In genomic region chr5:171365351-171365750, GRCh38 we compare ENCODE assay signal across 13 cellular contexts. TPM values are rescaled to one million over a fixed set of nuclear protein-coding genes. Genes with fewer than 3 reads are reported as not detected.
DNase-seq lines count a peak whose midpoint lies in the region; ATAC-seq and TF ChIP-seq lines count a peak whose summit lies in the region.
"Had no signal": no experiment of that assay in that cellular context is flagged by ENCODE, and none has a peak within 500 bp of the region (broad histone marks: within the 10 kb centered on the region; RNA-seq: fewer than 3 reads in every experiment).

No MANE protein-coding gene starts in this region.

- intact Hi-C loops in left ventricle myocardium superior (cut with micrococcal nuclease), result no loop called here

- no peak for TF ChIP-seq POLR2A in NB4 (IDR thresholded peaks at IDR 0.05; ENCODE audit: extremely low read depth, insufficient read length)

- peak; percentile 51 for TF ChIP-seq CTCF in cardiac muscle cell (IDR thresholded peaks at IDR 0.05; ENCODE audit: low read depth, low read length)
- TF ChIP-seq CTCF in NB4 (IDR thresholded peaks at IDR 0.05; ENCODE audit: low read depth, low read length), result peak; percentile 59
- TF ChIP-seq CTCF in choroid plexus epithelial cell (conservative IDR thresholded peaks at IDR 0.05; ENCODE audit: low read depth, low read length), result peak; percentile 73
- TF ChIP-seq CTCF in retinal pigment epithelial cell (conservative IDR thresholded peaks at IDR 0.05; ENCODE audit: low read depth, low read length), result peak; percentile 64

- DNase-seq in cardiac muscle cell (ENCODE audit: low read depth in 1 of 2, low spot score in 1 of 2) (peak; percentile 36 to 59), left ventricle myocardium superior (no peak), NB4 (ENCODE audit: low read depth) (peak; percentile 53), choroid plexus epithelial cell (ENCODE audit: low read depth) (peak; percentile 67), retinal pigment epithelial cell (ENCODE audit: low read depth) (no peak), AG08395 (ENCODE audit: low spot score) (no peak)
- DNase-seq: NCI-H526 treated with DMSO at 0.1 percent for 48 hours had no signal

- H3K9me3 ChIP-seq in cardiac muscle cell (ENCODE audit: low read depth), result no peaks in the 10 kb centered on the region

- no peak overlapping the region for H3K27ac ChIP-seq in cardiac muscle cell
- H3K27ac ChIP-seq: C4-2B had no signal

- ATAC-seq in left ventricle myocardium superior (no peak), HG03097 (IDR thresholded peaks at IDR 0.05; ENCODE audit: low FRiP score, unreplicated experiment) (no peak), GM18907 (IDR thresholded peaks at IDR 0.05; ENCODE audit: unreplicated experiment) (no peak)

- H3K4me3 ChIP-seq in cardiac muscle cell, result no peak overlapping the region
- no peak overlapping the region for H3K4me3 ChIP-seq in NB4 (ENCODE audit: low read depth, low read length)
- H3K4me3 ChIP-seq in choroid plexus epithelial cell (ENCODE audit: low read depth, low read length), result no peak overlapping the region
- no peak overlapping the region for H3K4me3 ChIP-seq in retinal pigment epithelial cell (ENCODE audit: low read length)

- no peaks in the 10 kb centered on the region for H3K4me1 ChIP-seq in cardiac muscle cell (ENCODE audit: low read depth)

- H3K36me3 ChIP-seq in cardiac muscle cell, result no peaks in the 10 kb centered on the region

- no peaks in the 10 kb centered on the region for H3K27me3 ChIP-seq in cardiac muscle cell

RNA-seq across cellular contexts. Expression of gene NPM1, which starts 22.3 kb away (rescaled TPM):
- total RNA-seq in cardiac muscle cell (660 and 1,115 TPM in 2 replicates), left ventricle myocardium superior (420 TPM)
- 389 and 578 TPM in 2 replicates for polyA plus RNA-seq in cardiac muscle cell

RNA-seq across cellular contexts. Expression of gene FGF18, which starts 54.1 kb away (rescaled TPM):
- total RNA-seq in cardiac muscle cell, result 50.3 and 58.5 TPM in 2 replicates
- 81.9 and 85.1 TPM in 2 replicates for polyA plus RNA-seq in cardiac muscle cell
- total RNA-seq in left ventricle myocardium superior, result 18.5 TPM

RNA-seq across cellular contexts. Expression of gene TLX3, which starts 56.3 kb away (rescaled TPM):
- total RNA-seq in cardiac muscle cell, result not detected in 2 replicates
- polyA plus RNA-seq in cardiac muscle cell, result not detected in 2 replicates
- not detected for total RNA-seq in left ventricle myocardium superior
- total RNA-seq: aorta, frontal cortex, subcutaneous adipose tissue had no signal
- polyA plus RNA-seq: aorta had no signal

Comparison
In these comparisons a context has a peak if more than half of its experiments do, and no peak if none do; other contexts are left out.
1. DNase-seq: peak in cardiac muscle cell (2 of 2), NB4 (single experiment) and choroid plexus epithelial cell (single experiment); none in left ventricle myocardium superior (single experiment), retinal pigment epithelial cell (single experiment) and AG08395 (single experiment).
2. Peak in every context shown above with its lines, with median percentiles within 50 percentile points of each other: CTCF ChIP-seq.